Comparison of ENCODE assay signal across 1 cellular context in the genomic region with DNA sequence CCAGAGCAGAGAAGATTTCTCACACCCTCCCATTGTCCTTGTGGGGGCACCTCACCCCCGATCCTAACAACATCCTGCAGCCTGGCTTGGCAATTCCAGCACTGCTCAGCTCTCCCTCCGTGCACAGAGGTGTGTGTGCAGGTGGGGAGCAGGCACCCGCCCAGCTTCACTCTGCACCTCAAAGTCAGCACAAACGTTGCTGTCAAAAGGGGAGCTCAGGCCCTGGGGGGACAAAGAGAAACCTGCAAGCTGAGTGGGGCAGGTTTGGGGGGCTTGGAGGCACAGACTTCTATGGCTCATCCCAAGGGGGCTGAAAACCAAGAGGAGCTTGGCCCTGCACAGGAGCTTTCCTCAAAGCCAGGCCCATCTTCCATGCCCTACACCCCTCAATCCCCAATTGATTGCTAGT.
TF ChIP-seq lines count a peak whose summit lies in the region.

No MANE protein-coding gene starts in this region.

TF ChIP-seq in SK-N-SH, 30 proteins besides CTCF, POLR2A, EP300 and RAD21:
- TF ChIP-seq, protein P1, sequence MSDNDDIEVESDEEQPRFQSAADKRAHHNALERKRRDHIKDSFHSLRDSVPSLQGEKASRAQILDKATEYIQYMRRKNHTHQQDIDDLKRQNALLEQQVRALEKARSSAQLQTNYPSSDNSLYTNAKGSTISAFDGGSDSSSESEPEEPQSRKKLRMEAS (IDR thresholded peaks at IDR 0.05; ENCODE audit: low read depth): no peak
- TF ChIP-seq RFX5 (IDR thresholded peaks at IDR 0.05; ENCODE audit: low read length): no peak
- TF ChIP-seq, protein P2, sequence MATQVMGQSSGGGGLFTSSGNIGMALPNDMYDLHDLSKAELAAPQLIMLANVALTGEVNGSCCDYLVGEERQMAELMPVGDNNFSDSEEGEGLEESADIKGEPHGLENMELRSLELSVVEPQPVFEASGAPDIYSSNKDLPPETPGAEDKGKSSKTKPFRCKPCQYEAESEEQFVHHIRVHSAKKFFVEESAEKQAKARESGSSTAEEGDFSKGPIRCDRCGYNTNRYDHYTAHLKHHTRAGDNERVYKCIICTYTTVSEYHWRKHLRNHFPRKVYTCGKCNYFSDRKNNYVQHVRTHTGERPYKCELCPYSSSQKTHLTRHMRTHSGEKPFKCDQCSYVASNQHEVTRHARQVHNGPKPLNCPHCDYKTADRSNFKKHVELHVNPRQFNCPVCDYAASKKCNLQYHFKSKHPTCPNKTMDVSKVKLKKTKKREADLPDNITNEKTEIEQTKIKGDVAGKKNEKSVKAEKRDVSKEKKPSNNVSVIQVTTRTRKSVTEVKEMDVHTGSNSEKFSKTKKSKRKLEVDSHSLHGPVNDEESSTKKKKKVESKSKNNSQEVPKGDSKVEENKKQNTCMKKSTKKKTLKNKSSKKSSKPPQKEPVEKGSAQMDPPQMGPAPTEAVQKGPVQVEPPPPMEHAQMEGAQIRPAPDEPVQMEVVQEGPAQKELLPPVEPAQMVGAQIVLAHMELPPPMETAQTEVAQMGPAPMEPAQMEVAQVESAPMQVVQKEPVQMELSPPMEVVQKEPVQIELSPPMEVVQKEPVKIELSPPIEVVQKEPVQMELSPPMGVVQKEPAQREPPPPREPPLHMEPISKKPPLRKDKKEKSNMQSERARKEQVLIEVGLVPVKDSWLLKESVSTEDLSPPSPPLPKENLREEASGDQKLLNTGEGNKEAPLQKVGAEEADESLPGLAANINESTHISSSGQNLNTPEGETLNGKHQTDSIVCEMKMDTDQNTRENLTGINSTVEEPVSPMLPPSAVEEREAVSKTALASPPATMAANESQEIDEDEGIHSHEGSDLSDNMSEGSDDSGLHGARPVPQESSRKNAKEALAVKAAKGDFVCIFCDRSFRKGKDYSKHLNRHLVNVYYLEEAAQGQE (IDR thresholded peaks at IDR 0.05; ENCODE audit: low read depth, low read length): no peak
- no peak for TF ChIP-seq FOXM1 (IDR thresholded peaks at IDR 0.05; ENCODE audit: low read depth)
- no peak for TF ChIP-seq NRF1 (IDR thresholded peaks at IDR 0.05; ENCODE audit: low read depth, low read length)
- no peak for TF ChIP-seq YY1 (IDR thresholded peaks at IDR 0.05; ENCODE audit: low read depth)
- no peak for TF ChIP-seq NFIC (IDR thresholded peaks at IDR 0.05; ENCODE audit: borderline replicate concordance)
